ENCODE assay signal across 17 cellular contexts in the genomic region with DNA sequence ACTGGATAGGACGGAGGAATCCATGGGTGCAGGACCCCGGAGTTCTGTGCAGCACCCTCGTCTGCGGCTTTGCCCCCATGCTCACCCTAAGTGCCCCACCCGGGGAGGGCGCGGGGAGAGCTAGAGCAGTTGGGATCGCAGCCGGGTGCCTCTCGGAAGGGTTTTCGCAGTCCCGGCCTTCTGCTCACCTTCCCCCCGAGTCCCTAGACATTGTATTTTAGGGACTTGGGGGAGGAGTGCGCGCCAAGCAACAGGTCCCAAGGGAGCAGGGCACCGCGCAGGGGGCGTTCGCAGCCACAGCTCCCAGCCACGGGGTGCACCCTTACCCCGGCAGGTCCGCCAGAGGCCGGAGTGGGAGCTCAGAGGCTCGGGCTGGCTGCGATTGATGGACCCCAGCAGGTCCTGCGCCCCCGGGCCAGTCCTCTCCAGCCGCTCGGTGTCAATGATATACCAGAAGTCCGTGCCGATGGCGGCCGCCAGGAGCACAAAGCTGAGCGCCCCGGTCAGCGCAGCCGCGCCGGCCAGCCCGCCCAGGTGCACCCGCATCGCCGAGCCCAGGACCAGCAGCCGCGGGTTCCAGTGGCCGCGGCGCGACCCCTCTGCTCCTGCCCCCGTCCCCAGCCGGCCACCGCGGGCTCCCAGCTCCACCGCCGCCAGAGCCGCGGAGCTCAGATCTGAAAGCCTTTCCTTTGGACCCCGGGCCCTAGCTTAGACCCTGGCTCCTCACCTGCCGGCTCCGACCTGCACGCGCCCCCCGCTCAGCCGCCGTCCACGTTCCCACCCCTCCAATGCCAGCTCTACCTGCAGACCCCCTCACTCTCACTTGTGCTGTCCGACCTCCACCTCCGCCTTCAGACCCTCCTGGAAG. TPM values are rescaled to one million over a fixed set of nuclear protein-coding genes. Genes with fewer than 3 reads are reported as not detected.
A peak's percentile ranks its signal among the peaks of the same experiment; 100 is the strongest.
DNase-seq lines count a peak whose midpoint lies in the region; ATAC-seq, FAIRE-seq and TF ChIP-seq lines count a peak whose summit lies in the region.
"Had no signal": no experiment of that assay in that cellular context is flagged by ENCODE, and none has a peak within 500 bp of the region (broad histone marks: within the 10 kb centered on the region; RNA-seq: fewer than 3 reads in every experiment).

No MANE protein-coding gene starts in this region.

- peak overlapping the region in 2 of 3 donors; percentile 21 to 47 for H3K4me3 ChIP-seq in breast epithelium
- H3K4me3 ChIP-seq in right lobe of liver = no peak overlapping the region
- H3K4me3 ChIP-seq: skin epidermis had no signal

- TF ChIP-seq POLR2A in breast epithelium (IDR thresholded peaks at IDR 0.05) = no peak
- no peak for TF ChIP-seq POLR2A in right lobe of liver (IDR thresholded peaks at IDR 0.05)

- H3K36me3 Mint-ChIP-seq in MCF 10A (ENCODE audit: insufficient read depth, unreplicated experiment) (no peaks in the 10 kb centered on the region), chondrocyte (ENCODE audit: low read depth) (no peaks in the 10 kb centered on the region), type B pancreatic cell (no peaks in the 10 kb centered on the region)

- CTCF ChIA-PET in MCF 10A (lab: Yijun Ruan, JAX) = interaction anchor here (1.1 kb wide), 2 partner anchors 15 to 16 kb away, joined by 3 to 5 read pairs; no protein-coding TSS in a partner anchor

- intact Hi-C loops in breast epithelium (cut with DNase I; ENCODE audit: low total_unique reads) = no loop called here
- intact Hi-C loops in MCF 10A (cut with micrococcal nuclease) = no loop called here
- intact Hi-C loops in right lobe of liver (cut with DNase I) = no loop called here

- peaks cover 10% of the 10 kb centered on the region for H3K27me3 Mint-ChIP-seq in MCF 10A (ENCODE audit: insufficient read depth, unreplicated experiment)
- H3K27me3 Mint-ChIP-seq in chondrocyte (ENCODE audit: low read depth) = peaks cover 38% of the 10 kb centered on the region
- H3K27me3 Mint-ChIP-seq in type B pancreatic cell = peaks cover 49% of the 10 kb centered on the region

- H3K27ac ChIP-seq in breast epithelium (no peak overlapping the region), right lobe of liver (no peak overlapping the region)
- H3K27ac ChIP-seq: skin epidermis had no signal

- H3K27ac Mint-ChIP-seq in MCF 10A (ENCODE audit: low read depth, unreplicated experiment) (no peak overlapping the region), chondrocyte (ENCODE audit: unreplicated experiment) (no peak overlapping the region), type B pancreatic cell (no peak overlapping the region)

- POLR2A ChIA-PET in MCF 10A (lab: Yijun Ruan, JAX) = interaction anchor here (0.6 kb wide), 1 partner anchor 17 kb away, joined by 3 read pairs; no protein-coding TSS in a partner anchor

- no peaks in the 10 kb centered on the region for H3K9me3 Mint-ChIP-seq in MCF 10A (ENCODE audit: unreplicated experiment)
- H3K9me3 Mint-ChIP-seq in chondrocyte (ENCODE audit: low read depth) = no peaks in the 10 kb centered on the region
- H3K9me3 Mint-ChIP-seq in type B pancreatic cell = no peaks in the 10 kb centered on the region

- BruUV-seq in MCF 10A (replicated peaks; lab: Mats Ljungman, UMichigan) = no TSS peak

- H3K9me3 ChIP-seq in breast epithelium (no peaks in the 10 kb centered on the region), right lobe of liver (no peaks in the 10 kb centered on the region)

- no peak for FAIRE-seq in urothelium cell line (lab: Jason Lieb, UNC)
- FAIRE-seq: GM12891 had no signal

- peaks cover 3% of the 10 kb centered on the region for H3K4me1 Mint-ChIP-seq in MCF 10A (ENCODE audit: insufficient read depth, unreplicated experiment)
- peaks cover 14% of the 10 kb centered on the region for H3K4me1 Mint-ChIP-seq in chondrocyte (ENCODE audit: low read depth)
- H3K4me1 Mint-ChIP-seq in type B pancreatic cell (ENCODE audit: unreplicated experiment) = no peaks in the 10 kb centered on the region

- ATAC-seq in right lobe of liver = peak in 3 of 4 donors; percentile 47 to 55 (median 49)

- H3K4me3 Mint-ChIP-seq in MCF 10A (ENCODE audit: unreplicated experiment) = no peak overlapping the region
- H3K4me3 Mint-ChIP-seq in chondrocyte (ENCODE audit: unreplicated experiment) = peak overlapping the region; percentile 28
- peak overlapping the region; percentile 83 for H3K4me3 Mint-ChIP-seq in type B pancreatic cell

- TF ChIP-seq CTCF in breast epithelium (IDR thresholded peaks at IDR 0.05) (no peak), MCF 10A (IDR thresholded peaks at IDR 0.05; ENCODE audit: unreplicated experiment) (no peak), chondrocyte (IDR thresholded peaks at IDR 0.05) (no peak), right lobe of liver (IDR thresholded peaks at IDR 0.05) (no peak), type B pancreatic cell (conservative IDR thresholded peaks at IDR 0.05) (peak; percentile 45)

- H3K36me3 ChIP-seq in breast epithelium (no peaks in the 10 kb centered on the region), right lobe of liver (no peaks in the 10 kb centered on the region)

- DNase-seq in breast epithelium (ENCODE audit: low spot score in 2 of 2) (no peak), MCF 10A (ENCODE audit: unreplicated experiment) (no peak), chondrocyte (ENCODE audit: low spot score) (no peak), right lobe of liver (no peak), type B pancreatic cell (ENCODE audit: extremely low spot score, unreplicated experiment) (no peak), hypothalamus (lab: John Stamatoyannopoulos, UW) (no peak), urothelium cell line (ENCODE audit: low spot score) (no peak)
- DNase-seq in central memory CD4-positive, alpha-beta T cell = no peak
- DNase-seq: activated CD4-positive, CD25-positive, alpha-beta regulatory T cell; DMS 273 treated with DMSO at 0.1 percent for 48 hours; NCI-H1417 treated with DMSO at 0.1 percent for 48 hours had no signal

- WGBS in right lobe of liver (ENCODE audit: insufficient coverage, low coverage, low lambda C conversion rate, missing lambda C conversion rate) = 2% methylated on average over 17 of the region's 68 CpGs

- H3K27me3 ChIP-seq in breast epithelium (peaks cover 7 to 46% of the 10 kb centered on the region in 2 donors), right lobe of liver (peaks cover 0 to 16% of the 10 kb centered on the region in 2 donors)

- H3K4me1 ChIP-seq in breast epithelium (peaks cover 0 to 7% of the 10 kb centered on the region in 2 donors), right lobe of liver (peaks cover 0 to 7% (median 0%) of the 10 kb centered on the region in 4 donors)

RNA-seq across cellular contexts. Expression of a gene that starts 0.8 kb away (rescaled TPM):
- total RNA-seq in breast epithelium (not detected), MCF 10A (2022) (not detected in 2 replicates), chondrocyte (not detected in 3 replicates), right lobe of liver (not detected), type B pancreatic cell (ENCODE audit: low replicate concordance) (0.50 TPM in 1 of 2 replicates, not detected in the other)
- total RNA-seq: H4, HT1080, myocyte, urinary bladder had no signal

RNA-seq across cellular contexts. Expression of a gene that starts 32.0 kb away (rescaled TPM):
- total RNA-seq in breast epithelium (10 to 100 TPM; 26.9 to 36.1 (median 27.4) TPM), MCF 10A (2022) (36.7 and 47.2 TPM in 2 replicates), chondrocyte (33.5 to 39.9 TPM (median 33.9 TPM) in 3 replicates), right lobe of liver (10 to 100 TPM; 11.3 to 15.2 (median 13.7) TPM), type B pancreatic cell (ENCODE audit: low replicate concordance) (35.4 and 42.3 TPM in 2 replicates)

Comparison
In these comparisons a context has a peak if more than half of its experiments do, and no peak if none do; other contexts are left out.
1. H3K4me3 ChIP-seq: peak in breast epithelium (2 of 3); none in right lobe of liver (0 of 3).